19 cellular contexts compared by ENCODE assay signal in the genomic region with DNA sequence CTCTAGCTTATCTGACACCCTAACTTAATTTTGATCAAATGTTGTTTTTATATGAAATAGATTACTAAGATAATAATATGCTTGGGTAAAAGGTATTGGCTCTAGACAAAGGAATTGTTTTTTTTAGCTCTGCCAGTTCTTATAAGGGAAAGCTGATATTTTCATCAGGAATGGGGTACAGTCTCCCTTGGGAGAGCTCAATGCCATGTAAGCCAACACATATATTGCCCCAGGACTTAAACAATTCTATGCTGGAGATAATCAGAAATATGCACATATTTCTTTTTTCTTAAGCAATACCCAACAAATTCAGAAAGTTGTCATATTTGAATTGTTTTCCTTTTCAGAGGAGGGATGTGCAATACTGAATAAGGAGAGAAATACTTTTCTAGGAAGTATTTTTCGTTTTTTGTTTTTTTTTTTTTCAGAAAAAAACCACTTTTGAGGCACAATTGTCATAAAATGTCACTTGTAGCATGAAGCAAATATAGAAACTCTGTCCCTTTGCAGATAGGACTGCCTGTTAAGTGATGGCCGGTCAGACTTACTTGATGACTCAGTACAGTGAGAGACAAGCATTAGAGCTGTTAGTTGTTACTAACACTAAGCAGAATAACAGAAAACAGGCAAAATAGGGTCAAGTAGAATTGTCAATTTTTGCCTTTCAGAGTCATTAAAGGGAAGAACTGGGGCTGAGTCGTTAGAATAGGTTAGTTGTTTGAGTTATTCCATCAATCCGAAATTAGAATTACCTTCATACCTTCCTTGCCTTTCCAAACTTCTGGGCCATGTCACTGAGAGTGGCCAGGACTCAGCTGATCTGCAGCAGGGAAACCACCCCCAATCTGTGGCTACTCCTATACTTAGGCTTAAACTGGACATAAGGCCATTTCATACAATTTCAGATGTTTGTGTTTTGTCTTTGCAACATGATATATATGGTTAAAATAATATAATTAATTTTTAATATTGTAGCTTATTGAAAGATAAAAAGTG.
A peak's percentile ranks its signal among the peaks of the same experiment; 100 is the strongest.
DNase-seq lines count a peak whose midpoint lies in the region; ATAC-seq and TF ChIP-seq lines count a peak whose summit lies in the region.
"Had no signal": no experiment of that assay in that cellular context is flagged by ENCODE, and none has a peak within 500 bp of the region (broad histone marks: within the 10 kb centered on the region; RNA-seq: fewer than 3 reads in every experiment).

No MANE protein-coding gene starts in this region.

- DNase-seq in LHCN-M2 (ENCODE audit: low read depth), result peak; percentile 69
- DNase-seq in cardiac fibroblast (ENCODE audit: low read depth in 2 of 2), result peak; percentile 41 to 62
- no peak for DNase-seq in heart left ventricle
- no peak for DNase-seq in natural killer cell
- DNase-seq in NCI-H345 (lab: John Stamatoyannopoulos, UW), result no peak
- DNase-seq in H4 (ENCODE audit: low spot score), result no peak
- DNase-seq: activated CD8-positive, alpha-beta T cell treated with anti-CD3 and anti-CD28 coated beads, Interleukin-2, amount 10 ng/mL, durations not matched to agents 7 days and 5 days; activated gamma-delta T cell treated with Interleukin-2 at 50 U/mL for 16 hours; immature natural killer cell; KBM-7; NCI-H187 treated with DMSO at 0.1 percent for 48 hours; NCI-H748 treated with DMSO at 0.1 percent for 48 hours; retina; SHP77 treated with DMSO at 0.1 percent for 48 hours; stimulated activated naive CD8-positive, alpha-beta T cell treated with anti-CD3 and anti-CD28 coated beads, Interleukin-15, Interleukin-2, amounts not matched to agents 100 U/mL and 50 U/mL, for 24 hours had no signal

- H3K9me3 Mint-ChIP-seq in natural killer cell, result no peaks in the 10 kb centered on the region
- H3K9me3 Mint-ChIP-seq: central memory CD8-positive, alpha-beta T cell had no signal

- no peaks in the 10 kb centered on the region for H3K36me3 Mint-ChIP-seq in natural killer cell

- intact Hi-C loops in heart left ventricle (cut with DNase I) (loop anchor here in 8 of 10 donors (5.0 to 10.0 kb wide), 9 partner anchors 103 to 285 kb away; partner anchors contain the start of gene SLC38A2 (in 1 of the 8)), natural killer cell (cut with micrococcal nuclease) (no loop called here)

- peaks cover 33 to 36% of the 10 kb centered on the region in 2 donors for H3K4me1 Mint-ChIP-seq in natural killer cell
- H3K4me1 Mint-ChIP-seq: central memory CD8-positive, alpha-beta T cell had no signal

- H3K36me3 ChIP-seq in heart left ventricle (no peaks in the 10 kb centered on the region), skeletal muscle satellite cell (ENCODE audit: insufficient read depth, low read length) (no peaks in the 10 kb centered on the region)

- no peak overlapping the region for H3K4me3 Mint-ChIP-seq in natural killer cell
- H3K4me3 Mint-ChIP-seq: activated CD8-positive, alpha-beta T cell treated with anti-CD3 and anti-CD28 coated beads, Interleukin-2, amount 10 ng/mL, durations not matched to agents 7 days and 5 days; central memory CD8-positive, alpha-beta T cell; immature natural killer cell had no signal

- H3K9ac ChIP-seq in skeletal muscle satellite cell (ENCODE audit: low read depth, low read length), result peak overlapping the region; percentile 56

- 49 to 55% (median 51%) methylated on average over 4 of the region's 4 CpGs for WGBS in heart left ventricle, 4 donors

- H3K9me3 ChIP-seq in heart left ventricle (no peaks in the 10 kb centered on the region), skeletal muscle satellite cell (replicated peaks; ENCODE audit: low read length) (no peaks in the 10 kb centered on the region)

- TF ChIP-seq CTCF in cardiac fibroblast (IDR thresholded peaks at IDR 0.05; ENCODE audit: low read depth, low read length) (no peak), heart left ventricle (IDR thresholded peaks at IDR 0.05) (no peak), natural killer cell (IDR thresholded peaks at IDR 0.05) (no peak)

- H3K27ac Mint-ChIP-seq in natural killer cell, result no peak overlapping the region
- H3K27ac Mint-ChIP-seq: activated CD8-positive, alpha-beta T cell treated with anti-CD3 and anti-CD28 coated beads, Interleukin-2, amount 10 ng/mL, durations not matched to agents 7 days and 5 days; immature natural killer cell had no signal

- H3K4me3 ChIP-seq in cardiac fibroblast (replicated peaks in 1 of 2; ENCODE audit: low read depth in 2 of 2, low read length in 2 of 2) (no peak overlapping the region), heart left ventricle (peak overlapping the region in 1 of 12 donors; percentile 20), skeletal muscle satellite cell (ENCODE audit: low read length) (no peak overlapping the region)

- ATAC-seq in heart left ventricle, result peak; percentile 65 to 81 (median 74)
- ATAC-seq in HG02759 (IDR thresholded peaks at IDR 0.05; ENCODE audit: unreplicated experiment), result no peak
- no peak for ATAC-seq in natural killer cell
- ATAC-seq: activated CD8-positive, alpha-beta T cell treated with anti-CD3 and anti-CD28 coated beads, Interleukin-2, amount 10 ng/mL, durations not matched to agents 7 days and 5 days; stimulated activated naive CD8-positive, alpha-beta T cell treated with anti-CD3 and anti-CD28 coated beads, Interleukin-15, Interleukin-2, amounts not matched to agents 100 U/mL and 50 U/mL, for 24 hours had no signal

- H3K27ac ChIP-seq in heart left ventricle, result peak overlapping the region; percentile 37 to 77 (median 65)
- H3K27ac ChIP-seq: C4-2B had no signal

- no peaks in the 10 kb centered on the region for H3K27me3 ChIP-seq in heart left ventricle
- no peaks in the 10 kb centered on the region for H3K27me3 ChIP-seq in skeletal muscle satellite cell (ENCODE audit: control insufficient read depth, insufficient read depth, low read length)

- no peaks in the 10 kb centered on the region for H3K27me3 Mint-ChIP-seq in natural killer cell (ENCODE audit: low read depth in 2 of 2)

- TF ChIP-seq POLR2A in heart left ventricle (IDR thresholded peaks at IDR 0.05), result no peak

- H3K4me1 ChIP-seq in heart left ventricle (peaks cover 2 to 52% (median 40%) of the 10 kb centered on the region in 12 donors), skeletal muscle satellite cell (ENCODE audit: control insufficient read depth, insufficient read depth, low read length) (peaks cover 49% of the 10 kb centered on the region)

- peak overlapping the region; percentile 19 for H3K4me2 ChIP-seq in skeletal muscle satellite cell (ENCODE audit: low read length)

Comparison
In these comparisons a context has a peak if more than half of its experiments do, and no peak if none do; other contexts are left out.
1. DNase-seq: peak in LHCN-M2 (single experiment) and cardiac fibroblast (2 of 2); none in heart left ventricle (0 of 5), natural killer cell (single experiment), NCI-H345 (single experiment) and H4 (single experiment).
2. ATAC-seq: peak in heart left ventricle (4 of 4); none in HG02759 (single experiment) and natural killer cell (0 of 3).